ENCODE assay signal across 8 cellular contexts in the genomic region with DNA sequence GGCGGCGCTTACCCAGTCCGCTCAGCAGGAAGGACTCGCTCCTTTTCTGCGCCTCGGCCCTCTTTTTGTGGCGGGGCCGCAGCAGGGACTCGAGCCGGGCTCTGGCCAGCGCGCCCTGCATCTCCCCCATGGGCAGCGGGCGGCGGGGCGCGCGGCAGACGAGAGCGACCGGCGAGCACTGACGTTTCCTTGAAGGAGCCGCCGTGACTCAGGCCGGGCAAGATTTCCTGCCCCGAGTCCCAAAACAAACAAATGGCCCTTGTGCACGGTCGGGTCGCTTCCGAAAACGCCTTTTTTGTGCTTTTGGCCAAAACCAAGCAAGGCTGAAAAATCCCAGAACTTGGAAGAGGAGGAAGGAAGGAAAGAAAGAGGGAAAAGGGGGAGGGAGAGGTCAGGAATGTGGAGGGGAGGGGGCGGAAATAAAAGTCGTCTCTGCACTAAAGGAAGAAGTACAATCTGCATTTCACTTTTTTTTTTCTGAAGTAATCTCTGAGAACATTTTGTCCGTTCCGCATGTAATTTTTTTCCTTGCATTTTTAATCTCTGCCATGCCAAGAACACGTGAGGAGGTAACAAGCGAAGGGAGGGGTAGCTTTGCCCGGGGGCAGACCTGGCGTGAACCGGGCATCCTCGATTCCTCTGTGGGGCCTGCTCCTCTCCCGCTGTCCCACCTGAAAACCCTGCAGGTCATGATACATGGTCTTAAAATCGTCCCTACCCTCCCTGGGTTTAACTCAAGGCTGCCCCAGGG.
A peak's percentile ranks its signal among the peaks of the same experiment; 100 is the strongest.
DNase-seq lines count a peak whose midpoint lies in the region; ATAC-seq, FAIRE-seq and TF ChIP-seq lines count a peak whose summit lies in the region.

No MANE protein-coding gene starts in this region.

- peaks cover 56% of the 10 kb centered on the region for H3K4me1 ChIP-seq in CD4-positive, CD25-positive, alpha-beta regulatory T cell (ENCODE audit: control insufficient read depth, insufficient read depth, low read length, poor library complexity, severe bottlenecking)
- H3K4me1 ChIP-seq in Karpas-422 (ENCODE audit: low read length), result peaks cover 30% of the 10 kb centered on the region

- H3K9me3 ChIP-seq in CD4-positive, CD25-positive, alpha-beta regulatory T cell (ENCODE audit: control insufficient read depth in 2 of 2, low read length in 2 of 2), result no peaks in the 10 kb centered on the region
- H3K9me3 ChIP-seq in Karpas-422 (ENCODE audit: low read length), result no peaks in the 10 kb centered on the region

- peak in 2 of 3 donors; percentile 17 to 53 for DNase-seq in CD4-positive, CD25-positive, alpha-beta regulatory T cell
- DNase-seq in Karpas-422 (no peak), epithelial cell of proximal tubule (ENCODE audit: low read depth) (no peak), mucosa of gallbladder (ENCODE audit: low spot score) (peak; percentile 68), D721Med (ENCODE audit: insufficient read length, low spot score) (no peak)
- DNase-seq in activated CD4-positive, alpha-beta T cell treated with anti-CD3 and anti-CD28 coated beads, Interleukin-2, amount 50 U/mL, for 48 hours, result peak; percentile 56 to 64

- H2AFZ ChIP-seq in Karpas-422 (ENCODE audit: low read length), result peak overlapping the region; percentile 89

- H3K27ac ChIP-seq in CD4-positive, CD25-positive, alpha-beta regulatory T cell (ENCODE audit: insufficient read depth, low read length, poor library complexity, severe bottlenecking), result peak overlapping the region; percentile 82
- H3K27ac ChIP-seq in Karpas-422 (ENCODE audit: low read length), result no peak overlapping the region

- H3K9me2 ChIP-seq in Karpas-422 (replicated peaks; ENCODE audit: insufficient read depth, low read length), result no peaks in the 10 kb centered on the region

- no peaks in the 10 kb centered on the region for H3K9me3 Mint-ChIP-seq in CD4-positive, CD25-positive, alpha-beta regulatory T cell
- H3K9me3 Mint-ChIP-seq in stimulated activated naive CD8-positive, alpha-beta T cell treated with anti-CD3 and anti-CD28 coated beads, Interleukin-15, Interleukin-2, amounts not matched to agents 100 ng/mL and 50 ng/mL, for 24 hours, result no peaks in the 10 kb centered on the region

- H3K4me3 Mint-ChIP-seq in CD4-positive, CD25-positive, alpha-beta regulatory T cell, result peak overlapping the region; percentile 92 to 98 (median 98)
- H3K4me3 Mint-ChIP-seq in stimulated activated naive CD8-positive, alpha-beta T cell treated with anti-CD3 and anti-CD28 coated beads, Interleukin-15, Interleukin-2, amounts not matched to agents 100 ng/mL and 50 ng/mL, for 24 hours, result peak overlapping the region; percentile 96

- no peaks in the 10 kb centered on the region for H3K79me2 ChIP-seq in Karpas-422 (ENCODE audit: low read length)

- peak overlapping the region; percentile 62 for H3K4me3 ChIP-seq in CD4-positive, CD25-positive, alpha-beta regulatory T cell (ENCODE audit: low read depth, low read length)
- H3K4me3 ChIP-seq in Karpas-422 (ENCODE audit: low read length) (peak overlapping the region; percentile 59), epithelial cell of proximal tubule (ENCODE audit: low read depth, low read length) (peak overlapping the region; percentile 84)

- H3K9ac ChIP-seq in Karpas-422 (ENCODE audit: low read length), result peak overlapping the region; percentile 53

- H3K36me3 Mint-ChIP-seq in CD4-positive, CD25-positive, alpha-beta regulatory T cell, result peaks cover 30% of the 10 kb centered on the region
- peaks cover 40% of the 10 kb centered on the region for H3K36me3 Mint-ChIP-seq in stimulated activated naive CD8-positive, alpha-beta T cell treated with anti-CD3 and anti-CD28 coated beads, Interleukin-15, Interleukin-2, amounts not matched to agents 100 ng/mL and 50 ng/mL, for 24 hours (ENCODE audit: low read depth)

- no peak for FAIRE-seq in D721Med (lab: Jason Lieb, UNC)

- peaks cover 6 to 71% (median 56%) of the 10 kb centered on the region in 4 donors for H3K4me1 Mint-ChIP-seq in CD4-positive, CD25-positive, alpha-beta regulatory T cell
- peaks cover 64% of the 10 kb centered on the region for H3K4me1 Mint-ChIP-seq in stimulated activated naive CD8-positive, alpha-beta T cell treated with anti-CD3 and anti-CD28 coated beads, Interleukin-15, Interleukin-2, amounts not matched to agents 100 ng/mL and 50 ng/mL, for 24 hours (ENCODE audit: low read depth)

- ATAC-seq in CD4-positive, CD25-positive, alpha-beta regulatory T cell (ENCODE audit: low read depth in 2 of 2), result no peak
- ATAC-seq in GM21447 (IDR thresholded peaks at IDR 0.05; ENCODE audit: unreplicated experiment), result peak; percentile 12

- TF ChIP-seq CTCF in epithelial cell of proximal tubule (conservative IDR thresholded peaks at IDR 0.05; ENCODE audit: low read depth, low read length) (no peak), D721Med (IDR thresholded peaks at IDR 0.05; ENCODE audit: insufficient read depth, missing control alignments) (no peak)

- H3K27me3 ChIP-seq in CD4-positive, CD25-positive, alpha-beta regulatory T cell (ENCODE audit: control insufficient read depth, insufficient read depth, low read length), result no peaks in the 10 kb centered on the region
- no peaks in the 10 kb centered on the region for H3K27me3 ChIP-seq in Karpas-422 (ENCODE audit: low read length)

- peaks cover 4% of the 10 kb centered on the region for H3K27me3 Mint-ChIP-seq in CD4-positive, CD25-positive, alpha-beta regulatory T cell
- no peaks in the 10 kb centered on the region for H3K27me3 Mint-ChIP-seq in stimulated activated naive CD8-positive, alpha-beta T cell treated with anti-CD3 and anti-CD28 coated beads, Interleukin-15, Interleukin-2, amounts not matched to agents 100 ng/mL and 50 ng/mL, for 24 hours

- peaks cover 19% of the 10 kb centered on the region for H3K36me3 ChIP-seq in CD4-positive, CD25-positive, alpha-beta regulatory T cell (ENCODE audit: control insufficient read depth, insufficient read depth, low read length)
- no peaks in the 10 kb centered on the region for H3K36me3 ChIP-seq in Karpas-422 (ENCODE audit: insufficient read depth, low read length)

- peak overlapping the region; percentile 88 to 98 (median 91) for H3K27ac Mint-ChIP-seq in CD4-positive, CD25-positive, alpha-beta regulatory T cell
- peak overlapping the region; percentile 91 for H3K27ac Mint-ChIP-seq in stimulated activated naive CD8-positive, alpha-beta T cell treated with anti-CD3 and anti-CD28 coated beads, Interleukin-15, Interleukin-2, amounts not matched to agents 100 ng/mL and 50 ng/mL, for 24 hours

- H4K20me1 ChIP-seq in Karpas-422 (ENCODE audit: insufficient read depth, low read depth, low read length), result no peaks in the 10 kb centered on the region

- peak overlapping the region; percentile 68 for H3K4me2 ChIP-seq in Karpas-422 (ENCODE audit: low read depth, low read length, poor library complexity, severe bottlenecking)

Comparison
In these comparisons a context has a peak if more than half of its experiments do, and no peak if none do; other contexts are left out.
1. DNase-seq: peak in CD4-positive, CD25-positive, alpha-beta regulatory T cell (2 of 3), activated CD4-positive, alpha-beta T cell treated with anti-CD3 and anti-CD28 coated beads, Interleukin-2, amount 50 U/mL, for 48 hours (2 of 2) and mucosa of gallbladder (single experiment); none in Karpas-422 (single experiment), epithelial cell of proximal tubule (single experiment) and D721Med (single experiment).
2. Peak in every context shown above with its lines, with median percentiles within 50 percentile points of each other: H3K4me3 ChIP-seq.